ENCODE assay signal across 8 cellular contexts in the genomic region with DNA sequence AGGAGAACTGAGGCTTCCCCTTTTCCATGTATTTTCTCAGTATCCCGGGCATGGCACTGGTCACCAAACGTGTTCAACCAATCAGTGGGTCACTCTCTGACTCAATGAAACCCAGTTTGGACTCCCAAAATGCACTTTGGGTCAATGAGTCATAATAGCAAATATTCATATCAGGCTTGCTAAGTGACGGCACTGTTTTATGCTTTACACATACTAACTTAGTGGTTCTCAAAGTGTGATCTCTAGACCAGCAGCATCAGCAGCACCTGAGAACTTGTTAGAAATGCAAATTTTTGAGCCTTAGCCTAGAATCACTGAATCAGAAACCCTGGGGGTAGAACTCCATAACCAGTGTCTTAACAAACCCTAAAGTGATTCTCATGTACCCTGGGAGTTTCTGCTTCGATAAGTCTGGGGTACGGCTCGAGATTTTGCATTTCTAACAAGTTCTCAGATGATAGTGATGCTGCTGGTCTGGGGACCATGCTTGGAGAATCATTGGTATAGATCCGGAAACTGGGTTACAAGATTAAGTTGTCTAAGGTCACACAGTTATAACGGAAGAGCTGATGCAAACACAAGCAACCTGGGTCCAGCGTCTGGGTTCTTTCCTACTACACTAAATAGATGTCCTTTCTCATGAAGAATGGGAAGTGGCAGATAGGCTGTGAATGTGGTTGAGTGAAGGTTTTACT. TPM values are rescaled to one million over a fixed set of nuclear protein-coding genes. Genes with fewer than 3 reads are reported as not detected.
A peak's percentile ranks its signal among the peaks of the same experiment; 100 is the strongest.
DNase-seq lines count a peak whose midpoint lies in the region; ATAC-seq and TF ChIP-seq lines count a peak whose summit lies in the region.

No MANE protein-coding gene starts in this region.

- H3K36me3 Mint-ChIP-seq in immature natural killer cell: peaks cover 0 to 4% (median 0%) of the 10 kb centered on the region in 3 donors

- H3K9me3 Mint-ChIP-seq in immature natural killer cell: no peaks in the 10 kb centered on the region

- no peak overlapping the region for H2BK120ac ChIP-seq in mesendoderm (ENCODE audit: low read depth, low read length)

- DNase-seq in immature natural killer cell (peak; percentile 71 to 84 (median 77)), pons (ENCODE audit: low spot score) (no peak), heart left ventricle (no peak), MG63 (no peak), mesendoderm (no peak)

- H3K9me3 ChIP-seq in heart left ventricle (no peaks in the 10 kb centered on the region), MG63 (no peaks in the 10 kb centered on the region)

- H3K4me3 ChIP-seq in heart left ventricle (no peak overlapping the region), MG63 (no peak overlapping the region), mesendoderm (ENCODE audit: low read length) (no peak overlapping the region)

- H4K8ac ChIP-seq in mesendoderm (ENCODE audit: low read depth, low read length): no peak overlapping the region

- no peak overlapping the region for H2BK5ac ChIP-seq in mesendoderm (ENCODE audit: low read length)

- H3K27me3 ChIP-seq in heart left ventricle: no peaks in the 10 kb centered on the region
- no peaks in the 10 kb centered on the region for H3K27me3 ChIP-seq in MG63
- H3K27me3 ChIP-seq in mesendoderm (ENCODE audit: insufficient read depth, low read length, poor library complexity): no peaks in the 10 kb centered on the region

- H3K27ac Mint-ChIP-seq in immature natural killer cell: peak overlapping the region; percentile 94 to 99 (median 98)

- peaks cover 0 to 79% (median 41%) of the 10 kb centered on the region in 12 donors for H3K4me1 ChIP-seq in heart left ventricle
- H3K4me1 ChIP-seq in mesendoderm (ENCODE audit: control insufficient read depth, low read depth, low read length): peaks cover 7% of the 10 kb centered on the region

- H4K5ac ChIP-seq in mesendoderm (ENCODE audit: low read length): no peak overlapping the region

- H3K27ac ChIP-seq in heart left ventricle (peak overlapping the region in 4 of 12 donors; percentile 26 to 92 (median 64)), mesendoderm (ENCODE audit: low read depth, low read length) (no peak overlapping the region)

- no peak for TF ChIP-seq CTCF in heart left ventricle (IDR thresholded peaks at IDR 0.05)

- H3K4me3 Mint-ChIP-seq in immature natural killer cell: peak overlapping the region; percentile 18 to 75 (median 57)

- TF ChIP-seq POLR2A in heart left ventricle (IDR thresholded peaks at IDR 0.05): no peak

- no peak overlapping the region for H2BK15ac ChIP-seq in mesendoderm (replicated peaks; ENCODE audit: low read depth)

- intact Hi-C loops in heart left ventricle (cut with DNase I): loop anchor here in 7 of 10 donors (2.0 to 10.0 kb wide), 9 partner anchors 39 to 377 kb away; no protein-coding TSS in a partner anchor

- H3K9ac ChIP-seq in mesendoderm (ENCODE audit: low read length): no peak overlapping the region

- peaks cover 0 to 3% (median 0%) of the 10 kb centered on the region in 9 donors for H3K36me3 ChIP-seq in heart left ventricle
- no peaks in the 10 kb centered on the region for H3K36me3 ChIP-seq in MG63
- H3K36me3 ChIP-seq in mesendoderm (ENCODE audit: control insufficient read depth, insufficient read depth, low read length): peaks cover 2% of the 10 kb centered on the region

- H3K4me1 Mint-ChIP-seq in immature natural killer cell: peaks cover 59 to 62% of the 10 kb centered on the region in 2 donors

- peak; percentile 72 for ATAC-seq in GM18517 (IDR thresholded peaks at IDR 0.05; ENCODE audit: unreplicated experiment)
- peak; percentile 62 for ATAC-seq in GM21515 (IDR thresholded peaks at IDR 0.05; ENCODE audit: unreplicated experiment)
- ATAC-seq in HG03565 (IDR thresholded peaks at IDR 0.05; ENCODE audit: unreplicated experiment): peak; percentile 57
- ATAC-seq in heart left ventricle: no peak

- no peak overlapping the region for H3K4ac ChIP-seq in mesendoderm (ENCODE audit: low read depth, low read length)

- H3K56ac ChIP-seq in mesendoderm (ENCODE audit: low read length): no peak overlapping the region

- no peak overlapping the region for H3K4me2 ChIP-seq in mesendoderm (ENCODE audit: low read length)

- WGBS in heart left ventricle, 4 donors: 89 to 94% (median 92%) methylated on average over 9 of the region's 9 CpGs
- WGBS in mesendoderm (ENCODE audit: extremely low coverage, insufficient coverage, low lambda C conversion rate): no CpG with 5 or more reads among the region's 9 CpGs

- H3K79me1 ChIP-seq in mesendoderm (ENCODE audit: low read length): no peaks in the 10 kb centered on the region

- H3K23ac ChIP-seq in mesendoderm (ENCODE audit: low read length): no peak overlapping the region

- H3K18ac ChIP-seq in mesendoderm (ENCODE audit: low read length): no peak overlapping the region

- H3K79me2 ChIP-seq in mesendoderm (ENCODE audit: control insufficient read depth, insufficient read depth, low read length): no peaks in the 10 kb centered on the region

- H2AK5ac ChIP-seq in mesendoderm (ENCODE audit: low read length): no peak overlapping the region

- peaks cover 0 to 6% (median 5%) of the 10 kb centered on the region in 3 donors for H3K27me3 Mint-ChIP-seq in immature natural killer cell (ENCODE audit: low read depth in 3 of 3)

RNA-seq across cellular contexts. Expression of a gene that starts 35.6 kb away (rescaled TPM):
- polyA plus RNA-seq in immature natural killer cell (100 to 1,000 TPM; 264 to 329 (median 284) TPM), heart left ventricle (10 to 100 TPM; 18.4 to 37.0 TPM)
- 100 to 1,000 TPM in 1 of 9 donors, 10 to 100 TPM in 8; 39.3 to 101 (median 45.9) TPM for total RNA-seq in heart left ventricle
- 69.8 and 70.5 TPM in 2 replicates for total RNA-seq in MG63 (2014; rRNA removed; shearing (Covaris generic); ENCODE audit: low replicate concordance)
- 23.7 TPM for polyA plus RNA-seq in mesendoderm (2013, experiment 1 of 2)
- 24.2 TPM for polyA plus RNA-seq in mesendoderm (2013, experiment 2 of 2)

Comparison
In these comparisons a context has a peak if more than half of its experiments do, and no peak if none do; other contexts are left out.
1. ATAC-seq: peak in GM18517 (single experiment), GM21515 (single experiment) and HG03565 (single experiment); none in heart left ventricle (0 of 4).
2. DNase-seq: peak in immature natural killer cell (3 of 3); none in pons (single experiment), heart left ventricle (0 of 5), MG63 (single experiment) and mesendoderm (single experiment).